In the genomic region with DNA sequence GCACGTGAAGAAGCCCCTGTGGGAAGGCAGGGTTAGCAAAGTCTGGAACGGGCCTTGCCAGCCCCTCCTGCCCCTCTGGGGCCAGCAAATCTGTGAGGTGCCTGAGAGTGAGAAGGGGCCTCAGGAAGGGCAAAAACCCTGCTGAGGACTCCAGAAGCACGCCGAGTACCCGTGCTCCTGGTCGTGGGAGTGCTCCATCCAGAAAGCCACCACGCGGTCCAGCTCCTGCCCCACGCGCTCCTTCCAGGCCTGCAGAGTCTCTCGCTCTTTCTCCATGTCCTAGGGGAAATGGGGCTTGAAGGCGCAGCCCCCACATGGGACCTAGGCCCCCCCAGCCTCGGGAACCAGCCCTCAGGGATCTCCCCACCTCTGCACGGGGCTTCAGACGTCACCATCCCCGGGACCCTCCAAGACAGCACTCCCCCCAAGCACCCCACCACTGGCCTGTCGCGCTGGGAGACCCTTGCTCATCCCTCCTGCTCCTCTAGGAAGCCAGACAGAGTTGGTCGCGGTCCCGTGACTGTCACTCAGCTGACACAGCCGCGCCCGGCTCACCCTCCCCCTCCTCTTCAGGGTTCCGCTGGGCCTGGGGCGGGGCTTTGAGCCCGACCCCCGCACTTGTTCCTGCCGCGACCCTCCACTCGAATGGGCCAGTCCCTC, we compare ENCODE assay signal across 8 cellular contexts. TPM values are rescaled to one million over a fixed set of nuclear protein-coding genes. Genes with fewer than 3 reads are reported as not detected.
A peak's percentile ranks its signal among the peaks of the same experiment; 100 is the strongest.
DNase-seq lines count a peak whose midpoint lies in the region; ATAC-seq and TF ChIP-seq lines count a peak whose summit lies in the region.

A gene (minus strand): TSS at position 504 of the 660 bp plus-strand sequence. CDS start 33 bp downstream, at position 471.

- no peak within 1 kb of the TSS for H3K9ac ChIP-seq in Loucy (ENCODE audit: low read depth, low read length, poor library complexity, severe bottlenecking)

- intact Hi-C loops in A673 (cut with micrococcal nuclease; ENCODE audit: unreplicated experiment) = loop anchor here (10.0 kb wide), 1 partner anchor 591 kb away; no protein-coding TSS in a partner anchor

- H3K27me3 ChIP-seq in A673 (replicated peaks; ENCODE audit: insufficient read depth, low read depth, low read length, poor library complexity) (no peaks in the 10 kb centered on the region), Loucy (ENCODE audit: insufficient read depth, low read length, poor library complexity, severe bottlenecking) (no peaks in the 10 kb centered on the region), kidney epithelial cell (ENCODE audit: control insufficient read depth, insufficient read depth, low read length) (no peaks in the 10 kb centered on the region)

- H3K4me3 ChIP-seq in A673 (ENCODE audit: low read depth, low read length, poor library complexity, severe bottlenecking) (peak within 1 kb of the TSS; percentile 30), Loucy (ENCODE audit: low read length, poor library complexity, severe bottlenecking) (no peak within 1 kb of the TSS), kidney epithelial cell (ENCODE audit: low read depth, low read length) (peak within 1 kb of the TSS; percentile 20)

- POLR2A ChIA-PET in A673 (lab: Charles Lee; ENCODE audit: low non-redundant PET) = no interaction called here

- no peak within 1 kb of the TSS for H2AFZ ChIP-seq in Loucy (ENCODE audit: low read length)

- no peaks in the 10 kb centered on the region for H3K4me1 ChIP-seq in A673 (ENCODE audit: insufficient read depth, low read length, poor library complexity, severe bottlenecking)
- H3K4me1 ChIP-seq in Loucy (ENCODE audit: insufficient read depth, low read length, poor library complexity, severe bottlenecking) = no peaks in the 10 kb centered on the region

- no peak for ATAC-seq in GM19328 (IDR thresholded peaks at IDR 0.05; ENCODE audit: unreplicated experiment)

- no peaks in the 10 kb centered on the region for H3K9me2 ChIP-seq in Loucy (replicated peaks; ENCODE audit: low read depth, low read length)

- H3K4me2 ChIP-seq in Loucy (ENCODE audit: low read depth, low read length, poor library complexity, severe bottlenecking) = peak within 1 kb of the TSS; percentile 31

- TF ChIP-seq CTCF in A673 (conservative IDR thresholded peaks at IDR 0.05; ENCODE audit: low read depth, low read length) (no peak), Loucy (conservative IDR thresholded peaks at IDR 0.05; ENCODE audit: low read length) (no peak), kidney epithelial cell (IDR thresholded peaks at IDR 0.05; ENCODE audit: insufficient read depth, low read length, poor library complexity, severe bottlenecking) (no peak)

- H3K9me3 ChIP-seq in A673 (ENCODE audit: low read depth, low read length, poor library complexity, severe bottlenecking) (no peaks in the 10 kb centered on the region), Loucy (ENCODE audit: insufficient read depth, low read depth, low read length) (no peaks in the 10 kb centered on the region)

- H3K27ac ChIP-seq in A673 (ENCODE audit: low read depth, low read length, poor library complexity, severe bottlenecking) (no peak within 1 kb of the TSS), adipose tissue (ENCODE audit: low read depth, low read length) (no peak within 1 kb of the TSS)

- H3K36me3 ChIP-seq in A673 (ENCODE audit: insufficient read depth, low read length, poor library complexity, severe bottlenecking) (peaks cover 4% of the 10 kb centered on the region), Loucy (ENCODE audit: insufficient read depth, low read length) (peaks cover 10% of the 10 kb centered on the region; the same call in 1 of the 2 replicates), kidney epithelial cell (ENCODE audit: control insufficient read depth, insufficient read depth, low read length) (no peaks in the 10 kb centered on the region)

- CTCF ChIA-PET in A673 (lab: Charles Lee) = no interaction called here

- no TSS peak for BruUV-seq in A673 (replicated peaks; lab: Mats Ljungman, UMichigan)

- WGBS in adipose tissue, 3 donors = 20 to 26% (median 20%) methylated on average over 21 to 31 of the region's 31 CpGs

- no peaks in the 10 kb centered on the region for H4K20me1 ChIP-seq in Loucy (ENCODE audit: insufficient read depth, low read length, poor library complexity, severe bottlenecking)

- peak; percentile 52 for DNase-seq in A673 (ENCODE audit: low spot score)
- DNase-seq in kidney epithelial cell (ENCODE audit: low read depth) = no peak
- DNase-seq in stimulated activated naive CD4-positive, alpha-beta T cell (lab: John Stamatoyannopoulos, UW) = peak in 5 of 6 experiments; percentile 8 to 39 (median 17)
- no peak for DNase-seq in HuH-7.5 (ENCODE audit: low spot score)
- DNase-seq in NCI-H524 (lab: John Stamatoyannopoulos, UW) = no peak

- no peaks in the 10 kb centered on the region for H3K79me2 ChIP-seq in Loucy (ENCODE audit: insufficient read depth, low read length)

- no peaks in the 10 kb centered on the region for H3F3A ChIP-seq in Loucy (ENCODE audit: low read depth)

RNA-seq across cellular contexts. Expression of the gene that starts here (rescaled TPM):
- total RNA-seq in A673 (2021) = 3.4 and 5.7 TPM in 2 replicates
- polyA plus RNA-seq in adipose tissue = 10 to 100 TPM in 2 of 3 donors, 1 to 10 TPM in 1; 2.9 to 19.3 (median 18.4) TPM
- total RNA-seq in kidney epithelial cell = 22.9 and 38.7 TPM in 2 replicates

Comparison
In these comparisons a context has a peak if more than half of its experiments do, and no peak if none do; other contexts are left out.
1. DNase-seq: peak in A673 (single experiment) and stimulated activated naive CD4-positive, alpha-beta T cell (5 of 6); none in kidney epithelial cell (single experiment), HuH-7.5 (single experiment) and NCI-H524 (0 of 2).